8 cellular contexts compared by ENCODE assay signal in genomic region chr12:121334513-121335343, GRCh38. TPM values are rescaled to one million over a fixed set of nuclear protein-coding genes. Genes with fewer than 3 reads are reported as not detected.
A peak's percentile ranks its signal among the peaks of the same experiment; 100 is the strongest.
DNase-seq lines count a peak whose midpoint lies in the region; ATAC-seq and TF ChIP-seq lines count a peak whose summit lies in the region.

No MANE protein-coding gene starts in this region.

- H2AFZ ChIP-seq in KMS-11 (ENCODE audit: low read depth) (no peak overlapping the region), OCI-LY3 (ENCODE audit: low read depth, low read length) (no peak overlapping the region)

- no peaks in the 10 kb centered on the region for H3K9me3 Mint-ChIP-seq in activated CD4-positive, alpha-beta T cell treated with anti-CD3 and anti-CD28 coated beads, Interleukin-2, amount 10 ng/mL, durations not matched to agents 24 days and 14 days
- no peaks in the 10 kb centered on the region for H3K9me3 Mint-ChIP-seq in central memory CD8-positive, alpha-beta T cell

- TF ChIP-seq EP300 in tibial nerve (IDR thresholded peaks at IDR 0.05): no peak

- intact Hi-C loops in activated CD4-positive, alpha-beta T cell treated with anti-CD3 and anti-CD28 coated beads, Interleukin-2, amount 10 ng/mL, durations not matched to agents 24 days and 14 days (cut with micrococcal nuclease): loop anchor here (1.0 to 5.0 kb wide), 2 partner anchors 93 to 109 kb away; no protein-coding TSS in a partner anchor
- intact Hi-C loops in left lung (cut with DNase I): loop anchor here in 1 of 2 donors (10.0 kb wide), 1 partner anchor 110 kb away; no protein-coding TSS in a partner anchor

- no peak for ATAC-seq in central memory CD8-positive, alpha-beta T cell (replicated peaks; ENCODE audit: extremely low read depth, poor library complexity, severe bottlenecking)
- peak; percentile 98 for ATAC-seq in left lung

- H3K4me2 ChIP-seq in KMS-11 (no peak overlapping the region), OCI-LY3 (ENCODE audit: low read length) (no peak overlapping the region)

- no peaks in the 10 kb centered on the region for H3K27me3 ChIP-seq in KMS-11 (ENCODE audit: insufficient read depth, low read depth)
- H3K27me3 ChIP-seq in OCI-LY3 (ENCODE audit: low read depth, low read length): no peaks in the 10 kb centered on the region
- no peaks in the 10 kb centered on the region for H3K27me3 ChIP-seq in left lung
- no peaks in the 10 kb centered on the region for H3K27me3 ChIP-seq in tibial nerve

- peak overlapping the region; percentile 51 for H3K27ac Mint-ChIP-seq in activated CD4-positive, alpha-beta T cell treated with anti-CD3 and anti-CD28 coated beads, Interleukin-2, amount 10 ng/mL, durations not matched to agents 24 days and 14 days
- peak overlapping the region; percentile 8 for H3K27ac Mint-ChIP-seq in central memory CD8-positive, alpha-beta T cell (ENCODE audit: low read depth)

- TF ChIP-seq POLR2A in tibial nerve (IDR thresholded peaks at IDR 0.05): no peak

- H3K4me1 Mint-ChIP-seq in activated CD4-positive, alpha-beta T cell treated with anti-CD3 and anti-CD28 coated beads, Interleukin-2, amount 10 ng/mL, durations not matched to agents 24 days and 14 days: peaks cover 3% of the 10 kb centered on the region
- H3K4me1 Mint-ChIP-seq in central memory CD8-positive, alpha-beta T cell: no peaks in the 10 kb centered on the region

- H3K9ac ChIP-seq in KMS-11 (no peak overlapping the region), OCI-LY3 (ENCODE audit: low read length) (no peak overlapping the region)

- peak; percentile 80 for DNase-seq in activated CD4-positive, alpha-beta T cell treated with anti-CD3 and anti-CD28 coated beads, Interleukin-2, amount 10 ng/mL, durations not matched to agents 24 days and 14 days
- DNase-seq in activated CD4-positive, alpha-beta T cell treated with anti-CD3 and anti-CD28 coated beads, Interleukin-2, amount 50 U/mL, for 1 hour: no peak
- DNase-seq in central memory CD8-positive, alpha-beta T cell (ENCODE audit: low spot score in 2 of 2): no peak
- no peak for DNase-seq in left lung
- DNase-seq in tibial nerve (ENCODE audit: low spot score in 2 of 2): peak in 1 of 2 donors; percentile 28
- DNase-seq in ureter (ENCODE audit: low spot score): no peak

- H3K4me1 ChIP-seq in KMS-11 (ENCODE audit: low read depth, poor library complexity, severe bottlenecking) (peaks cover 10% of the 10 kb centered on the region), OCI-LY3 (ENCODE audit: low read length) (no peaks in the 10 kb centered on the region), left lung (no peaks in the 10 kb centered on the region), tibial nerve (peaks cover 0 to 4% (median 0%) of the 10 kb centered on the region in 4 donors)

- no peak overlapping the region for H3K4me3 ChIP-seq in KMS-11 (IDR thresholded peaks at IDR 0.05; ENCODE audit: insufficient read depth, low read depth, low read length)
- H3K4me3 ChIP-seq in OCI-LY3 (ENCODE audit: low read length): no peak overlapping the region
- H3K4me3 ChIP-seq in left lung: no peak overlapping the region
- H3K4me3 ChIP-seq in tibial nerve: no peak overlapping the region

- peaks cover 68% of the 10 kb centered on the region for H3K36me3 Mint-ChIP-seq in activated CD4-positive, alpha-beta T cell treated with anti-CD3 and anti-CD28 coated beads, Interleukin-2, amount 10 ng/mL, durations not matched to agents 24 days and 14 days (ENCODE audit: low read depth)
- H3K36me3 Mint-ChIP-seq in central memory CD8-positive, alpha-beta T cell (ENCODE audit: insufficient read depth): peaks cover 53% of the 10 kb centered on the region

- no peak overlapping the region for H3K27ac ChIP-seq in KMS-11
- no peak overlapping the region for H3K27ac ChIP-seq in OCI-LY3 (ENCODE audit: low read length)
- no peak overlapping the region for H3K27ac ChIP-seq in left lung
- H3K27ac ChIP-seq in tibial nerve: no peak overlapping the region

- H3K36me3 ChIP-seq in KMS-11 (ENCODE audit: insufficient read depth) (no peaks in the 10 kb centered on the region), OCI-LY3 (replicated peaks; ENCODE audit: low read depth, low read length) (peaks cover 58% of the 10 kb centered on the region), left lung (peaks cover 2 to 83% of the 10 kb centered on the region in 2 donors), tibial nerve (peaks cover 0 to 93% (median under 1%) of the 10 kb centered on the region in 3 donors)

- no peaks in the 10 kb centered on the region for H3K79me2 ChIP-seq in KMS-11 (ENCODE audit: insufficient read depth, low read depth)
- no peaks in the 10 kb centered on the region for H3K79me2 ChIP-seq in OCI-LY3 (ENCODE audit: low read length)

- WGBS in tibial nerve, 2 donors: 63 to 65% methylated on average over 8 of the region's 8 CpGs

- H3K9me3 ChIP-seq in OCI-LY3 (ENCODE audit: insufficient read depth, low read length): no peaks in the 10 kb centered on the region
- no peaks in the 10 kb centered on the region for H3K9me3 ChIP-seq in left lung
- H3K9me3 ChIP-seq in tibial nerve: no peaks in the 10 kb centered on the region

- no peaks in the 10 kb centered on the region for H3K27me3 Mint-ChIP-seq in activated CD4-positive, alpha-beta T cell treated with anti-CD3 and anti-CD28 coated beads, Interleukin-2, amount 10 ng/mL, durations not matched to agents 24 days and 14 days
- no peaks in the 10 kb centered on the region for H3K27me3 Mint-ChIP-seq in central memory CD8-positive, alpha-beta T cell

- TF ChIP-seq CTCF in KMS-11 (conservative IDR thresholded peaks at IDR 0.05; ENCODE audit: low read depth, low read length) (peak; percentile 60), OCI-LY3 (IDR thresholded peaks at IDR 0.05; ENCODE audit: low read depth, low read length) (peak; percentile 85), left lung (IDR thresholded peaks at IDR 0.05) (peak; percentile 75 to 89), tibial nerve (IDR thresholded peaks at IDR 0.05) (peak; percentile 75 to 90 (median 80))

- H4K20me1 ChIP-seq in KMS-11 (ENCODE audit: insufficient read depth) (no peaks in the 10 kb centered on the region; the same call in 1 of the 2 replicates), OCI-LY3 (ENCODE audit: insufficient read depth, low read length) (no peaks in the 10 kb centered on the region)

- no peak overlapping the region for H3K4me3 Mint-ChIP-seq in activated CD4-positive, alpha-beta T cell treated with anti-CD3 and anti-CD28 coated beads, Interleukin-2, amount 10 ng/mL, durations not matched to agents 24 days and 14 days
- H3K4me3 Mint-ChIP-seq in central memory CD8-positive, alpha-beta T cell: no peak overlapping the region

RNA-seq across cellular contexts. Expression of gene ANAPC5, which starts 17.5 kb away (rescaled TPM):
- total RNA-seq in activated CD4-positive, alpha-beta T cell treated with anti-CD3 and anti-CD28 coated beads, Interleukin-2, amount 10 ng/mL, durations not matched to agents 24 days and 14 days: 151 and 154 TPM in 2 replicates
- total RNA-seq in left lung: 100 to 1,000 TPM in 1 of 2 donors, 10 to 100 TPM in 1; 84.8 to 108 TPM
- 100 to 1,000 TPM; 103 to 170 (median 139) TPM for total RNA-seq in tibial nerve
- total RNA-seq in ureter: 132 TPM

RNA-seq across cellular contexts. Expression of gene CAMKK2, which starts 38.2 kb away (rescaled TPM):
- total RNA-seq in activated CD4-positive, alpha-beta T cell treated with anti-CD3 and anti-CD28 coated beads, Interleukin-2, amount 10 ng/mL, durations not matched to agents 24 days and 14 days: 37.4 and 38.2 TPM in 2 replicates
- total RNA-seq in left lung (10 to 100 TPM; 37.8 to 47.8 TPM), tibial nerve (10 to 100 TPM; 31.0 to 39.9 (median 32.9) TPM), ureter (38.8 TPM)
